ENCODE assay signal across 10 cellular contexts in genomic region chr19:38733493-38734175, GRCh38. TPM values are rescaled to one million over a fixed set of nuclear protein-coding genes. Genes with fewer than 3 reads are reported as not detected.
DNase-seq lines count a peak whose midpoint lies in the region; ATAC-seq and TF ChIP-seq lines count a peak whose summit lies in the region.
"Had no signal": no experiment of that assay in that cellular context is flagged by ENCODE, and none has a peak within 500 bp of the region (broad histone marks: within the 10 kb centered on the region; RNA-seq: fewer than 3 reads in every experiment).

No MANE protein-coding gene starts in this region.

- no peak for ATAC-seq in stimulated activated naive CD8-positive, alpha-beta T cell treated with anti-CD3 and anti-CD28 coated beads, Interleukin-15, Interleukin-2, amounts not matched to agents 100 U/mL and 50 U/mL, for 24 hours
- no peak for ATAC-seq in GM18861 (IDR thresholded peaks at IDR 0.05; ENCODE audit: unreplicated experiment)

- H3K36me3 Mint-ChIP-seq in stimulated activated naive CD8-positive, alpha-beta T cell treated with anti-CD3 and anti-CD28 coated beads, Interleukin-15, Interleukin-2, amounts not matched to agents 100 ng/mL and 50 ng/mL, for 24 hours (ENCODE audit: low read depth): peaks cover 9% of the 10 kb centered on the region
- H3K36me3 Mint-ChIP-seq in mesothelial cell of epicardium: peaks cover 21% of the 10 kb centered on the region
- peaks cover 2% of the 10 kb centered on the region for H3K36me3 Mint-ChIP-seq in activated naive CD4-positive, alpha-beta T cell treated with anti-CD3 and anti-CD28 coated beads for 36 hours (ENCODE audit: low read depth)

- H3K27ac Mint-ChIP-seq in stimulated activated naive CD8-positive, alpha-beta T cell treated with anti-CD3 and anti-CD28 coated beads, Interleukin-15, Interleukin-2, amounts not matched to agents 100 ng/mL and 50 ng/mL, for 24 hours: peak overlapping the region; percentile 45
- H3K27ac Mint-ChIP-seq in mesothelial cell of epicardium: peak overlapping the region; percentile 43
- H3K27ac Mint-ChIP-seq in activated naive CD4-positive, alpha-beta T cell treated with anti-CD3 and anti-CD28 coated beads for 36 hours: no peak overlapping the region

- H3K4me3 Mint-ChIP-seq in stimulated activated naive CD8-positive, alpha-beta T cell treated with anti-CD3 and anti-CD28 coated beads, Interleukin-15, Interleukin-2, amounts not matched to agents 100 ng/mL and 50 ng/mL, for 24 hours: peak overlapping the region; percentile 35
- H3K4me3 Mint-ChIP-seq in mesothelial cell of epicardium: no peak overlapping the region
- no peak overlapping the region for H3K4me3 Mint-ChIP-seq in activated naive CD4-positive, alpha-beta T cell treated with anti-CD3 and anti-CD28 coated beads for 36 hours

- TF ChIP-seq CTCF in mesothelial cell of epicardium (IDR thresholded peaks at IDR 0.05; ENCODE audit: unreplicated experiment): no peak

- H3K9me3 Mint-ChIP-seq in stimulated activated naive CD8-positive, alpha-beta T cell treated with anti-CD3 and anti-CD28 coated beads, Interleukin-15, Interleukin-2, amounts not matched to agents 100 ng/mL and 50 ng/mL, for 24 hours: no peaks in the 10 kb centered on the region
- H3K9me3 Mint-ChIP-seq in mesothelial cell of epicardium: no peaks in the 10 kb centered on the region
- H3K9me3 Mint-ChIP-seq in activated naive CD4-positive, alpha-beta T cell treated with anti-CD3 and anti-CD28 coated beads for 36 hours: no peaks in the 10 kb centered on the region

- H3K27me3 Mint-ChIP-seq in stimulated activated naive CD8-positive, alpha-beta T cell treated with anti-CD3 and anti-CD28 coated beads, Interleukin-15, Interleukin-2, amounts not matched to agents 100 ng/mL and 50 ng/mL, for 24 hours: peaks cover 6% of the 10 kb centered on the region
- peaks cover 11% of the 10 kb centered on the region for H3K27me3 Mint-ChIP-seq in mesothelial cell of epicardium (ENCODE audit: low read depth)
- H3K27me3 Mint-ChIP-seq in activated naive CD4-positive, alpha-beta T cell treated with anti-CD3 and anti-CD28 coated beads for 36 hours (ENCODE audit: low read depth): peaks cover 2% of the 10 kb centered on the region

- CTCF ChIA-PET in activated naive CD4-positive, alpha-beta T cell treated with anti-CD3 and anti-CD28 coated beads for 36 hours (lab: Charles Lee): interaction anchor here (0.8 to 1.0 kb wide), 2 partner anchors 77 to 196 kb away, joined by 3 read pairs; no protein-coding TSS in a partner anchor

- intact Hi-C loops in activated naive CD4-positive, alpha-beta T cell treated with anti-CD3 and anti-CD28 coated beads for 36 hours (cut with micrococcal nuclease): no loop called here

- peaks cover 38% of the 10 kb centered on the region for H3K4me1 Mint-ChIP-seq in stimulated activated naive CD8-positive, alpha-beta T cell treated with anti-CD3 and anti-CD28 coated beads, Interleukin-15, Interleukin-2, amounts not matched to agents 100 ng/mL and 50 ng/mL, for 24 hours (ENCODE audit: low read depth)
- H3K4me1 Mint-ChIP-seq in mesothelial cell of epicardium: peaks cover 8% of the 10 kb centered on the region
- peaks cover 24% of the 10 kb centered on the region for H3K4me1 Mint-ChIP-seq in activated naive CD4-positive, alpha-beta T cell treated with anti-CD3 and anti-CD28 coated beads for 36 hours (ENCODE audit: low read depth)

- DNase-seq in stimulated activated naive CD8-positive, alpha-beta T cell treated with anti-CD3 and anti-CD28 coated beads, Interleukin-15, Interleukin-2, amounts not matched to agents 100 U/mL and 50 U/mL, for 24 hours: no peak
- peak; percentile 23 for DNase-seq in astrocyte of the hippocampus (ENCODE audit: low read depth, low spot score)
- no peak for DNase-seq in mesothelial cell of epicardium (ENCODE audit: low spot score in 2 of 2, unreplicated experiment in 2 of 2)
- no peak for DNase-seq in GM19240 (ENCODE audit: insufficient read length, low spot score)
- no peak for DNase-seq in activated gamma-delta T cell treated with Interleukin-2 at 50 U/mL for 16 hours
- DNase-seq in activated naive CD4-positive, alpha-beta T cell treated with anti-CD3 and anti-CD28 coated beads for 36 hours: no peak

RNA-seq across cellular contexts. Expression of gene CAPN12, which starts 10.6 kb away (rescaled TPM):
- 6.1 to 6.8 TPM (median 6.7 TPM) in 3 replicates for total RNA-seq in mesothelial cell of epicardium
- total RNA-seq in activated naive CD4-positive, alpha-beta T cell treated with anti-CD3 and anti-CD28 coated beads for 36 hours: 1 to 10 TPM; 1.9 to 2.2 TPM
- total RNA-seq: SJCRH30 had no signal

RNA-seq across cellular contexts. Expression of gene LGALS7, which starts 39.7 kb away (rescaled TPM):
- not detected in 3 replicates for total RNA-seq in mesothelial cell of epicardium
- not detected for total RNA-seq in activated naive CD4-positive, alpha-beta T cell treated with anti-CD3 and anti-CD28 coated beads for 36 hours
- total RNA-seq: progenitor cell of endocrine pancreas had no signal

RNA-seq across cellular contexts. Expression of gene LGALS7B, which starts 55.4 kb away (rescaled TPM):
- 1.2 TPM in 1 of 3 replicates, not detected in the others for total RNA-seq in mesothelial cell of epicardium
- total RNA-seq in activated naive CD4-positive, alpha-beta T cell treated with anti-CD3 and anti-CD28 coated beads for 36 hours: not detected
- total RNA-seq: progenitor cell of endocrine pancreas, SJCRH30 had no signal
